In genomic region chr10:3777876-3778707, GRCh38 we compare ENCODE assay signal across 9 cellular contexts. TPM values are rescaled to one million over a fixed set of nuclear protein-coding genes. Genes with fewer than 3 reads are reported as not detected.
DNase-seq lines count a peak whose midpoint lies in the region; ATAC-seq lines count a peak whose summit lies in the region.
"Had no signal": no experiment of that assay in that cellular context is flagged by ENCODE, and none has a peak within 500 bp of the region (broad histone marks: within the 10 kb centered on the region; RNA-seq: fewer than 3 reads in every experiment).

No MANE protein-coding gene starts in this region.

- peak overlapping the region in 1 of 2 donors; percentile 93 for H3K9ac ChIP-seq in mucosa of rectum (ENCODE audit: low read depth in 1 of 2, low read length in 2 of 2)

- H3K27ac ChIP-seq in right cardiac atrium (ENCODE audit: low read length) (peak overlapping the region; percentile 45), cingulate gyrus (ENCODE audit: low read depth, low read length) (peak overlapping the region; percentile 29), mucosa of rectum (ENCODE audit: low read depth in 2 of 2, low read length in 2 of 2) (peak overlapping the region; percentile 27 to 46), aorta (ENCODE audit: low read depth in 1 of 2, low read length in 2 of 2) (peak overlapping the region; percentile 16 to 97)

- no peak for ATAC-seq in right cardiac atrium
- no peak for ATAC-seq in left ventricle myocardium superior
- ATAC-seq in aorta (ENCODE audit: low FRiP score): no peak
- no peak for ATAC-seq in GM18868 (IDR thresholded peaks at IDR 0.05; ENCODE audit: unreplicated experiment)

- H3K4me1 ChIP-seq in right cardiac atrium (ENCODE audit: control insufficient read depth, insufficient read depth, low read length) (peaks cover 17% of the 10 kb centered on the region), mucosa of rectum (ENCODE audit: control insufficient read depth in 2 of 2, insufficient read depth in 2 of 2, low read length in 2 of 2) (peaks cover 55 to 72% of the 10 kb centered on the region in 2 donors), aorta (ENCODE audit: control insufficient read depth in 1 of 2, insufficient read depth in 2 of 2, low read length in 2 of 2) (peaks cover 0 to 7% of the 10 kb centered on the region in 2 donors)

- intact Hi-C loops in right cardiac atrium (cut with DNase I): no loop called here
- intact Hi-C loops in left ventricle myocardium superior (cut with micrococcal nuclease): loop anchor here (10.0 kb wide), 1 partner anchor 877 kb away; no protein-coding TSS in a partner anchor
- intact Hi-C loops in aorta (cut with DNase I): loop anchor here (5.0 to 10.0 kb wide), 2 partner anchors 283 to 326 kb away; no protein-coding TSS in a partner anchor

- DNase-seq in right cardiac atrium (no peak), left ventricle myocardium superior (no peak), aorta (no peak), hippocampal formation (lab: John Stamatoyannopoulos, UW) (no peak)
- DNase-seq in stimulated activated CD4-positive, alpha-beta T cell treated with anti-CD3 and anti-CD28 coated beads, Interleukin-4, amount 100 ng/mL, for 4 hours: no peak
- DNase-seq: stimulated activated CD4-positive, alpha-beta T cell treated with anti-CD3 and anti-CD28 coated beads, Interleukin-4, amount 100 ng/mL, for 24 hours had no signal

- H3K36me3 ChIP-seq in mucosa of rectum (ENCODE audit: control insufficient read depth in 2 of 2, insufficient read depth in 2 of 2, low read length in 2 of 2) (peaks cover 64 to 65% of the 10 kb centered on the region in 2 donors), aorta (ENCODE audit: control insufficient read depth in 1 of 2, insufficient read depth in 2 of 2, low read length in 1 of 2) (peaks cover 0 to 19% of the 10 kb centered on the region in 2 donors)

- WGBS in right cardiac atrium: 56% methylated on average over 8 of the region's 8 CpGs
- 31 to 33% methylated on average over 8 of the region's 8 CpGs for WGBS in aorta, 2 donors

- H3K9me3 ChIP-seq in right cardiac atrium (ENCODE audit: control insufficient read depth, low read length): no peaks in the 10 kb centered on the region
- no peaks in the 10 kb centered on the region for H3K9me3 ChIP-seq in mucosa of rectum (ENCODE audit: control insufficient read depth in 2 of 2, low read length in 2 of 2)
- H3K9me3 ChIP-seq in aorta (ENCODE audit: control insufficient read depth, low read length): no peaks in the 10 kb centered on the region

- H3K27me3 ChIP-seq in right cardiac atrium (ENCODE audit: control insufficient read depth, insufficient read depth): no peaks in the 10 kb centered on the region
- no peaks in the 10 kb centered on the region for H3K27me3 ChIP-seq in mucosa of rectum (ENCODE audit: control insufficient read depth in 2 of 2, insufficient read depth in 2 of 2, low read length in 2 of 2)
- H3K27me3 ChIP-seq in aorta (ENCODE audit: control insufficient read depth in 1 of 2, insufficient read depth in 2 of 2, low read length in 1 of 2): no peaks in the 10 kb centered on the region

- H3K4me3 ChIP-seq in right cardiac atrium (ENCODE audit: low read length) (no peak overlapping the region), mucosa of rectum (ENCODE audit: low read length in 2 of 2) (no peak overlapping the region), aorta (ENCODE audit: low read length in 2 of 2) (no peak overlapping the region)

RNA-seq across cellular contexts. Expression of gene KLF6, which starts 6.9 kb away (rescaled TPM):
- total RNA-seq in right cardiac atrium: 10 to 100 TPM; 35.7 to 46.1 (median 39.9) TPM
- polyA plus RNA-seq in right cardiac atrium: 27.2 TPM
- 62.0 TPM for total RNA-seq in left ventricle myocardium superior
- total RNA-seq in aorta: 100 to 1,000 TPM; 171 to 384 TPM
- polyA plus RNA-seq in aorta: 100 to 1,000 TPM in 1 of 2 donors, 10 to 100 TPM in 1; 44.2 to 160 TPM

Comparison
In these comparisons a context has a peak if more than half of its experiments do, and no peak if none do; other contexts are left out.
1. intact Hi-C loops: an anchor here in left ventricle myocardium superior (10.0 kb wide) and aorta (5.0 to 10.0 kb wide); none called in right cardiac atrium.